Comparison of ENCODE assay signal across 2 cellular contexts in the genomic region with DNA sequence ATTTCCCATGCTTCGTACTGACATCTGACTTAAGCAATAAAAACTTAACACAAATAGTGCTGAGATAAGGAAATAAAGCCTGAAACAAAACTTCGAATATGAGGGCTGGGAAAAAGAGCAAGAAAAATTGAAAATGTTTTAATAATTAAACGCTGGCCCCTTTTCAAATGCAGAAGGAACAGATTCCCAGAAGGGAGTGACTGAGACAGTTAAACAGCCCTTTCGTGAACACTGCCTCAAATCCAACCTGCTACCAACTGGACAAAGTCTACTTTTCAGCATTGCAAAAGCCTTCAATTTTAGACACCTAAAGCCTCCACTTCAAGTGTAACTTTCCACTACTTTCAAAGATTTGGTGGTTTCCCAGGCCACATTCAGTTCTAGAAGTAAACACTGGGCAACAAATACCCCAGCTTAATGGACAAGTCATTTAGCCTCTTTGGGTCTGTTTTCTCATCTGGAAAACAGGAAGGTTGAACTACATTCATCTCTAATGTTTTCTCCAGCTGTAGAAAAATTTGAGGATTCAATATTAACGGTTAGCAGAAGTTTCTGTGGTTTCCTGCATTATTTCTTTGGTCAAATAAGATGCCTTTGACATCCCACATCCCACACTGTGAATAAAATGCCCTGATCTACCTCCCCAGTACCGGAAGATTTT.
TF ChIP-seq lines count a peak whose summit lies in the region.

No MANE protein-coding gene starts in this region.

TF ChIP-seq in A549, 52 proteins besides CTCF, POLR2A, EP300 and RAD21 (continued from another document):
- no peak for TF ChIP-seq CHD4 (IDR thresholded peaks at IDR 0.05; ENCODE audit: borderline replicate concordance)
- no peak for TF ChIP-seq POLR2AphosphoS2 (conservative IDR thresholded peaks at IDR 0.05; ENCODE audit: low read length)
- no peak for TF ChIP-seq GATA3 (IDR thresholded peaks at IDR 0.05; ENCODE audit: borderline replicate concordance)
- no peak for TF ChIP-seq NR3C1 (IDR thresholded peaks at IDR 0.05)
- TF ChIP-seq HOXB5 (CRISPR knock-in tag; IDR thresholded peaks at IDR 0.05), result no peak
- no peak for TF ChIP-seq RCOR1 (IDR thresholded peaks at IDR 0.05; ENCODE audit: low read depth, low read length)
- TF ChIP-seq EHF (CRISPR knock-in tag; IDR thresholded peaks at IDR 0.05), result no peak
- TF ChIP-seq CHD2 (IDR thresholded peaks at IDR 0.05; ENCODE audit: low read length, partially characterized antibody), result no peak

TF ChIP-seq in HepG2, 621 proteins besides CTCF, POLR2A, EP300 and RAD21 (continued from another document and continues in another):
- TF ChIP-seq TBX2 (CRISPR knock-in tag; IDR thresholded peaks at IDR 0.05; ENCODE audit: borderline replicate concordance), result peak; percentile 56; the same call in 1 of the 2 replicates
- peak; percentile 18; the same call in 1 of the 2 replicates for TF ChIP-seq MEIS2 (CRISPR knock-in tag; IDR thresholded peaks at IDR 0.05)
- 0 out of 2 replicates have a peak, but pooled peaks have one; percentile 5 for TF ChIP-seq SSRP1 (CRISPR knock-in tag; IDR thresholded peaks at IDR 0.05)
- peak; percentile 64; the same call in 1 of the 2 replicates for TF ChIP-seq CEBPG (CRISPR knock-in tag; IDR thresholded peaks at IDR 0.05)
- no peak for TF ChIP-seq SAFB2 (CRISPR knock-in tag; IDR thresholded peaks at IDR 0.05; ENCODE audit: borderline replicate concordance, low read depth)
- TF ChIP-seq, protein P1, sequence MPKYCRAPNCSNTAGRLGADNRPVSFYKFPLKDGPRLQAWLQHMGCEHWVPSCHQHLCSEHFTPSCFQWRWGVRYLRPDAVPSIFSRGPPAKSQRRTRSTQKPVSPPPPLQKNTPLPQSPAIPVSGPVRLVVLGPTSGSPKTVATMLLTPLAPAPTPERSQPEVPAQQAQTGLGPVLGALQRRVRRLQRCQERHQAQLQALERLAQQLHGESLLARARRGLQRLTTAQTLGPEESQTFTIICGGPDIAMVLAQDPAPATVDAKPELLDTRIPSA (CRISPR knock-in tag; IDR thresholded peaks at IDR 0.05; ENCODE audit: borderline replicate concordance), result no peak
- TF ChIP-seq FOXK1 (CRISPR knock-in tag; IDR thresholded peaks at IDR 0.05; ENCODE audit: borderline replicate concordance, low read depth), result peak; percentile 32; the same call in 1 of the 2 replicates
- TF ChIP-seq TSC22D2 (CRISPR knock-in tag; IDR thresholded peaks at IDR 0.05; ENCODE audit: borderline replicate concordance), result no peak
- no peak for TF ChIP-seq KDM5B (CRISPR knock-in tag; IDR thresholded peaks at IDR 0.05; ENCODE audit: borderline replicate concordance)
- 0 out of 2 replicates have a peak, but pooled peaks have one; percentile 25 for TF ChIP-seq KDM6A (CRISPR knock-in tag; IDR thresholded peaks at IDR 0.05; ENCODE audit: low read depth)
- no peak for TF ChIP-seq ZNF7 (CRISPR knock-in tag; IDR thresholded peaks at IDR 0.05)
- peak; percentile 42; the same call in 1 of the 2 replicates for TF ChIP-seq ZNF652 (CRISPR knock-in tag; IDR thresholded peaks at IDR 0.05; ENCODE audit: borderline replicate concordance, low read depth)
- no peak for TF ChIP-seq SIN3A (IDR thresholded peaks at IDR 0.05; ENCODE audit: borderline replicate concordance, low read depth, low read length)
- TF ChIP-seq ZNF282 (IDR thresholded peaks at IDR 0.05; ENCODE audit: partially characterized antibody), result no peak
- no peak for TF ChIP-seq RFXAP (CRISPR knock-in tag; IDR thresholded peaks at IDR 0.05; ENCODE audit: borderline replicate concordance)
- TF ChIP-seq CHD2 (IDR thresholded peaks at IDR 0.05; ENCODE audit: low read depth, low read length), result no peak
- TF ChIP-seq KAT8 (CRISPR knock-in tag; IDR thresholded peaks at IDR 0.05), result no peak
- TF ChIP-seq ZSCAN20 (CRISPR knock-in tag; IDR thresholded peaks at IDR 0.05; ENCODE audit: borderline replicate concordance), result no peak
- TF ChIP-seq TOE1 (CRISPR knock-in tag; IDR thresholded peaks at IDR 0.05), result no peak
- TF ChIP-seq LCORL (IDR thresholded peaks at IDR 0.05), result no peak
- TF ChIP-seq LCORL (CRISPR knock-in tag; IDR thresholded peaks at IDR 0.05), result peak; percentile 45; the same call in 1 of the 2 replicates
- TF ChIP-seq, protein P2, sequence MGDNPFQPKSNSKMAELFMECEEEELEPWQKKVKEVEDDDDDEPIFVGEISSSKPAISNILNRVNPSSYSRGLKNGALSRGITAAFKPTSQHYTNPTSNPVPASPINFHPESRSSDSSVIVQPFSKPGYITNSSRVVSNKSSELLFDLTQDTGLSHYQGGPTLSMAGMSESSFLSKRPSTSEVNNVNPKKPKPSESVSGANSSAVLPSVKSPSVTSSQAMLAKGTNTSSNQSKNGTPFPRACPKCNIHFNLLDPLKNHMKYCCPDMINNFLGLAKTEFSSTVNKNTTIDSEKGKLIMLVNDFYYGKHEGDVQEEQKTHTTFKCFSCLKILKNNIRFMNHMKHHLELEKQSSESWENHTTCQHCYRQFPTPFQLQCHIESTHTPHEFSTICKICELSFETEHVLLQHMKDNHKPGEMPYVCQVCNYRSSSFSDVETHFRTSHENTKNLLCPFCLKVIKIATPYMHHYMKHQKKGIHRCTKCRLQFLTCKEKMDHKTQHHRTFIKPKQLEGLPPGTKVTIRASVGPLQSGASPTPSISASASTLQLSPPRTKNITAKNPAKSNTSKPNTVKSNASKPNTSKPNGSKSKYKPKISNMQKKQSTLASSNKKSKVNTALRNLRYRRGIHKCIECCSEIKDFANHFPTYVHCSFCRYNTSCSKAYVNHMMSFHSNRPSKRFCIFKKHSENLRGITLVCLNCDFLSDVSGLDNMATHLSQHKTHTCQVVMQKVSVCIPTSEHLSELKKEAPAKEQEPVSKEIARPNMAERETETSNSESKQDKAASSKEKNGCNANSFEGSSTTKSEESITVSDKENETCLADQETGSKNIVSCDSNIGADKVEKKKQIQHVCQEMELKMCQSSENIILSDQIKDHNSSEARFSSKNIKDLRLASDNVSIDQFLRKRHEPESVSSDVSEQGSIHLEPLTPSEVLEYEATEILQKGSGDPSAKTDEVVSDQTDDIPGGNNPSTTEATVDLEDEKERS (CRISPR knock-in tag; IDR thresholded peaks at IDR 0.05), result no peak
- TF ChIP-seq, protein P3, sequence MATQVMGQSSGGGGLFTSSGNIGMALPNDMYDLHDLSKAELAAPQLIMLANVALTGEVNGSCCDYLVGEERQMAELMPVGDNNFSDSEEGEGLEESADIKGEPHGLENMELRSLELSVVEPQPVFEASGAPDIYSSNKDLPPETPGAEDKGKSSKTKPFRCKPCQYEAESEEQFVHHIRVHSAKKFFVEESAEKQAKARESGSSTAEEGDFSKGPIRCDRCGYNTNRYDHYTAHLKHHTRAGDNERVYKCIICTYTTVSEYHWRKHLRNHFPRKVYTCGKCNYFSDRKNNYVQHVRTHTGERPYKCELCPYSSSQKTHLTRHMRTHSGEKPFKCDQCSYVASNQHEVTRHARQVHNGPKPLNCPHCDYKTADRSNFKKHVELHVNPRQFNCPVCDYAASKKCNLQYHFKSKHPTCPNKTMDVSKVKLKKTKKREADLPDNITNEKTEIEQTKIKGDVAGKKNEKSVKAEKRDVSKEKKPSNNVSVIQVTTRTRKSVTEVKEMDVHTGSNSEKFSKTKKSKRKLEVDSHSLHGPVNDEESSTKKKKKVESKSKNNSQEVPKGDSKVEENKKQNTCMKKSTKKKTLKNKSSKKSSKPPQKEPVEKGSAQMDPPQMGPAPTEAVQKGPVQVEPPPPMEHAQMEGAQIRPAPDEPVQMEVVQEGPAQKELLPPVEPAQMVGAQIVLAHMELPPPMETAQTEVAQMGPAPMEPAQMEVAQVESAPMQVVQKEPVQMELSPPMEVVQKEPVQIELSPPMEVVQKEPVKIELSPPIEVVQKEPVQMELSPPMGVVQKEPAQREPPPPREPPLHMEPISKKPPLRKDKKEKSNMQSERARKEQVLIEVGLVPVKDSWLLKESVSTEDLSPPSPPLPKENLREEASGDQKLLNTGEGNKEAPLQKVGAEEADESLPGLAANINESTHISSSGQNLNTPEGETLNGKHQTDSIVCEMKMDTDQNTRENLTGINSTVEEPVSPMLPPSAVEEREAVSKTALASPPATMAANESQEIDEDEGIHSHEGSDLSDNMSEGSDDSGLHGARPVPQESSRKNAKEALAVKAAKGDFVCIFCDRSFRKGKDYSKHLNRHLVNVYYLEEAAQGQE (IDR thresholded peaks at IDR 0.05; ENCODE audit: borderline replicate concordance in 1 of 2, low read depth in 1 of 2, low read length in 2 of 2), result no peak
- TF ChIP-seq NRL (CRISPR knock-in tag; IDR thresholded peaks at IDR 0.05; ENCODE audit: borderline replicate concordance), result no peak
- TF ChIP-seq, protein P4, sequence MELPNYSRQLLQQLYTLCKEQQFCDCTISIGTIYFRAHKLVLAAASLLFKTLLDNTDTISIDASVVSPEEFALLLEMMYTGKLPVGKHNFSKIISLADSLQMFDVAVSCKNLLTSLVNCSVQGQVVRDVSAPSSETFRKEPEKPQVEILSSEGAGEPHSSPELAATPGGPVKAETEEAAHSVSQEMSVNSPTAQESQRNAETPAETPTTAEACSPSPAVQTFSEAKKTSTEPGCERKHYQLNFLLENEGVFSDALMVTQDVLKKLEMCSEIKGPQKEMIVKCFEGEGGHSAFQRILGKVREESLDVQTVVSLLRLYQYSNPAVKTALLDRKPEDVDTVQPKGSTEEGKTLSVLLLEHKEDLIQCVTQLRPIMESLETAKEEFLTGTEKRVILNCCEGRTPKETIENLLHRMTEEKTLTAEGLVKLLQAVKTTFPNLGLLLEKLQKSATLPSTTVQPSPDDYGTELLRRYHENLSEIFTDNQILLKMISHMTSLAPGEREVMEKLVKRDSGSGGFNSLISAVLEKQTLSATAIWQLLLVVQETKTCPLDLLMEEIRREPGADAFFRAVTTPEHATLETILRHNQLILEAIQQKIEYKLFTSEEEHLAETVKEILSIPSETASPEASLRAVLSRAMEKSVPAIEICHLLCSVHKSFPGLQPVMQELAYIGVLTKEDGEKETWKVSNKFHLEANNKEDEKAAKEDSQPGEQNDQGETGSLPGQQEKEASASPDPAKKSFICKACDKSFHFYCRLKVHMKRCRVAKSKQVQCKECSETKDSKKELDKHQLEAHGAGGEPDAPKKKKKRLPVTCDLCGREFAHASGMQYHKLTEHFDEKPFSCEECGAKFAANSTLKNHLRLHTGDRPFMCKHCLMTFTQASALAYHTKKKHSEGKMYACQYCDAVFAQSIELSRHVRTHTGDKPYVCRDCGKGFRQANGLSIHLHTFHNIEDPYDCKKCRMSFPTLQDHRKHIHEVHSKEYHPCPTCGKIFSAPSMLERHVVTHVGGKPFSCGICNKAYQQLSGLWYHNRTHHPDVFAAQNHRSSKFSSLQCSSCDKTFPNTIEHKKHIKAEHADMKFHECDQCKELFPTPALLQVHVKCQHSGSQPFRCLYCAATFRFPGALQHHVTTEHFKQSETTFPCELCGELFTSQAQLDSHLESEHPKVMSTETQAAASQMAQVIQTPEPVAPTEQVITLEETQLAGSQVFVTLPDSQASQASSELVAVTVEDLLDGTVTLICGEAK (IDR thresholded peaks at IDR 0.05), result no peak
- TF ChIP-seq, protein P4 (CRISPR knock-in tag; IDR thresholded peaks at IDR 0.05), result no peak; the same call in 1 of the 2 replicates
- TF ChIP-seq, protein P5, sequence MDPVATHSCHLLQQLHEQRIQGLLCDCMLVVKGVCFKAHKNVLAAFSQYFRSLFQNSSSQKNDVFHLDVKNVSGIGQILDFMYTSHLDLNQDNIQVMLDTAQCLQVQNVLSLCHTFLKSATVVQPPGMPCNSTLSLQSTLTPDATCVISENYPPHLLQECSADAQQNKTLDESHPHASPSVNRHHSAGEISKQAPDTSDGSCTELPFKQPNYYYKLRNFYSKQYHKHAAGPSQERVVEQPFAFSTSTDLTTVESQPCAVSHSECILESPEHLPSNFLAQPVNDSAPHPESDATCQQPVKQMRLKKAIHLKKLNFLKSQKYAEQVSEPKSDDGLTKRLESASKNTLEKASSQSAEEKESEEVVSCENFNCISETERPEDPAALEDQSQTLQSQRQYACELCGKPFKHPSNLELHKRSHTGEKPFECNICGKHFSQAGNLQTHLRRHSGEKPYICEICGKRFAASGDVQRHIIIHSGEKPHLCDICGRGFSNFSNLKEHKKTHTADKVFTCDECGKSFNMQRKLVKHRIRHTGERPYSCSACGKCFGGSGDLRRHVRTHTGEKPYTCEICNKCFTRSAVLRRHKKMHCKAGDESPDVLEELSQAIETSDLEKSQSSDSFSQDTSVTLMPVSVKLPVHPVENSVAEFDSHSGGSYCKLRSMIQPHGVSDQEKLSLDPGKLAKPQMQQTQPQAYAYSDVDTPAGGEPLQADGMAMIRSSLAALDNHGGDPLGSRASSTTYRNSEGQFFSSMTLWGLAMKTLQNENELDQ (CRISPR knock-in tag; IDR thresholded peaks at IDR 0.05; ENCODE audit: borderline replicate concordance), result no peak
- TF ChIP-seq, protein P6, sequence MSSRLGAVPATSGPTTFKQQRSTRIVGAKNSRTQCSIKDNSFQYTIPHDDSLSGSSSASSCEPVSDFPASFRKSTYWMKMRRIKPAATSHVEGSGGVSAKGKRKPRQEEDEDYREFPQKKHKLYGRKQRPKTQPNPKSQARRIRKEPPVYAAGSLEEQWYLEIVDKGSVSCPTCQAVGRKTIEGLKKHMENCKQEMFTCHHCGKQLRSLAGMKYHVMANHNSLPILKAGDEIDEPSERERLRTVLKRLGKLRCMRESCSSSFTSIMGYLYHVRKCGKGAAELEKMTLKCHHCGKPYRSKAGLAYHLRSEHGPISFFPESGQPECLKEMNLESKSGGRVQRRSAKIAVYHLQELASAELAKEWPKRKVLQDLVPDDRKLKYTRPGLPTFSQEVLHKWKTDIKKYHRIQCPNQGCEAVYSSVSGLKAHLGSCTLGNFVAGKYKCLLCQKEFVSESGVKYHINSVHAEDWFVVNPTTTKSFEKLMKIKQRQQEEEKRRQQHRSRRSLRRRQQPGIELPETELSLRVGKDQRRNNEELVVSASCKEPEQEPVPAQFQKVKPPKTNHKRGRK (CRISPR knock-in tag; IDR thresholded peaks at IDR 0.05), result no peak
- TF ChIP-seq ZBTB3 (CRISPR knock-in tag; IDR thresholded peaks at IDR 0.05; ENCODE audit: borderline replicate concordance, low read depth), result no peak
- TF ChIP-seq ZNF225 (CRISPR knock-in tag; IDR thresholded peaks at IDR 0.05), result no peak
- peak; percentile 51; the same call in 1 of the 2 replicates for TF ChIP-seq MED1 (CRISPR knock-in tag; IDR thresholded peaks at IDR 0.05)
- TF ChIP-seq ETV6 (CRISPR knock-in tag; conservative IDR thresholded peaks at IDR 0.05), result no peak
